Comparison of ENCODE assay signal across 13 cellular contexts in genomic region chr16:81609323-81609892, GRCh38.
DNase-seq lines count a peak whose midpoint lies in the region; ATAC-seq, FAIRE-seq and TF ChIP-seq lines count a peak whose summit lies in the region.
"Had no signal": no experiment of that assay in that cellular context is flagged by ENCODE, and none has a peak within 500 bp of the region (broad histone marks: within the 10 kb centered on the region; RNA-seq: fewer than 3 reads in every experiment).

No MANE protein-coding gene starts in this region.

- peak overlapping the region in 1 of 2 experiments; percentile 37 for H2BK12ac ChIP-seq in mesenchymal stem cell (ENCODE audit: low read length in 2 of 2)

- no peak overlapping the region for H2AFZ ChIP-seq in GM12878 (ENCODE audit: control insufficient read depth, low read depth, low read length)
- H2AFZ ChIP-seq in mesenchymal stem cell (ENCODE audit: low read depth, low read length), result no peak overlapping the region
- H2AFZ ChIP-seq: parathyroid adenoma had no signal

- WGBS in GM12878 (ENCODE audit: insufficient coverage, insufficient replicate concordance, low lambda C conversion rate, missing lambda C conversion rate), result 56% methylated on average over 11 of the region's 11 CpGs
- WGBS in mesenchymal stem cell, result 91% methylated on average over 11 of the region's 11 CpGs

- no TSS peak for BruUV-seq in GM12878 (replicated peaks; lab: Mats Ljungman, UMichigan)

- 0 out of 2 replicates have a peak, but pooled peaks cover 2% of the 10 kb centered on the region for H4K20me1 ChIP-seq in GM12878 (ENCODE audit: control insufficient read depth, insufficient read depth)

- no peak overlapping the region for H2BK120ac ChIP-seq in mesenchymal stem cell (ENCODE audit: low read depth, low read length)

- H3K9ac ChIP-seq in GM12878 (ENCODE audit: control insufficient read depth, insufficient read depth, low read length) (no peak overlapping the region), mesenchymal stem cell (ENCODE audit: low read length) (peak overlapping the region; percentile 36), stomach smooth muscle (ENCODE audit: low read length in 2 of 2) (no peak overlapping the region)
- H3K9ac ChIP-seq: parathyroid adenoma had no signal

- H3K79me2 ChIP-seq in GM12878 (ENCODE audit: control insufficient read depth, insufficient read depth, low read length), result no peaks in the 10 kb centered on the region

- no peak overlapping the region for H4K8ac ChIP-seq in mesenchymal stem cell (ENCODE audit: low read length)

- intact Hi-C loops in GM12878 (cut with micrococcal nuclease; ENCODE audit: unreplicated experiment), result loop anchor here (5.0 kb wide), 1 partner anchor 87 kb away; no protein-coding TSS in a partner anchor

- H3K79me1 ChIP-seq in mesenchymal stem cell (replicated peaks; ENCODE audit: low read length, poor library complexity, severe bottlenecking), result peaks cover 35% of the 10 kb centered on the region

- H3K27me3 ChIP-seq in GM12878 (replicated peaks in 1 of 2; ENCODE audit: control insufficient read depth in 2 of 2, insufficient read depth in 2 of 2, low read length in 1 of 2) (no peaks in the 10 kb centered on the region), mesenchymal stem cell (ENCODE audit: control insufficient read depth in 1 of 2, insufficient read depth in 1 of 2, low read length in 2 of 2) (peaks cover 0 to 3% of the 10 kb centered on the region in 2 experiments), stomach smooth muscle (ENCODE audit: control insufficient read depth in 1 of 2, insufficient read depth in 2 of 2, low read length in 2 of 2) (no peaks in the 10 kb centered on the region)
- H3K27me3 ChIP-seq: heart right ventricle had no signal

- in situ Hi-C loops in GM12878 (cut with MboI), result no loop called here

- TF ChIP-seq RAD21 in GM12878 (IDR thresholded peaks at IDR 0.05; ENCODE audit: insufficient read depth, low read depth, low read length), result no peak

- peak overlapping the region; percentile 89 for H2BK15ac ChIP-seq in mesenchymal stem cell (ENCODE audit: low read depth, poor library complexity, severe bottlenecking)

- SMC1A ChIA-PET in GM12878 (lab: Charles Lee; ENCODE audit: uncharacterized antibody, unreplicated experiment), result no interaction called here

- no peak overlapping the region for H3K18ac ChIP-seq in mesenchymal stem cell (ENCODE audit: low read depth in 1 of 2, low read length in 2 of 2)

- H3K36me3 ChIP-seq in HEK293 (ENCODE audit: control insufficient read depth in 2 of 2, insufficient read depth in 1 of 2, low read length in 2 of 2), result peaks cover 0 to 12% of the 10 kb centered on the region in 2 experiments; a peak in 1 of 3 replicates
- peaks cover 6 to 24% of the 10 kb centered on the region in 2 experiments; a peak in 3 of 4 replicates for H3K36me3 ChIP-seq in GM12878 (ENCODE audit: control insufficient read depth in 2 of 2, insufficient read depth in 2 of 2, low read length in 1 of 2)
- peaks cover 0 to 33% of the 10 kb centered on the region in 2 experiments for H3K36me3 ChIP-seq in mesenchymal stem cell (ENCODE audit: control insufficient read depth in 1 of 2, insufficient read depth in 2 of 2, low read depth in 1 of 2, low read length in 2 of 2)
- H3K36me3 ChIP-seq in stomach smooth muscle (ENCODE audit: control insufficient read depth in 2 of 2, insufficient read depth in 2 of 2, low read length in 2 of 2), result peaks cover 0 to 7% of the 10 kb centered on the region in 2 donors

- CTCF ChIA-PET in HEK293 (lab: Yijun Ruan, JAX), result interaction anchor here (0.6 kb wide), 1 partner anchor 157 kb away, joined by 3 read pairs; no protein-coding TSS in a partner anchor
- CTCF ChIA-PET in GM12878 (lab: Yijun Ruan, JAX), result interaction anchor here (1.3 kb wide), 1 partner anchor 13 kb away, joined by 4 read pairs; no protein-coding TSS in a partner anchor

- H3K4me2 ChIP-seq in GM12878 (ENCODE audit: control insufficient read depth, insufficient read depth) (no peak overlapping the region), mesenchymal stem cell (ENCODE audit: low read length, poor library complexity, severe bottlenecking) (no peak overlapping the region)

- DNase-seq in GM12878 (ENCODE audit: low read depth, low spot score), result no peak
- no peak for DNase-seq in mesenchymal stem cell
- DNase-seq in DMS53 treated with DMSO at 0.1 percent for 48 hours (lab: John Stamatoyannopoulos, UW; ENCODE audit: unreplicated experiment), result no peak
- DNase-seq in activated CD4-positive, CD25-positive, alpha-beta regulatory T cell treated with anti-CD3 and anti-CD28 coated beads, Interleukin-2, amount 50 U/mL, for 72 hours, result no peak
- DNase-seq: activated CD8-positive, alpha-beta memory T cell treated with anti-CD3 and anti-CD28 coated beads, Interleukin-2, amount 50 U/mL, for 4 hours; NCI-H1105 treated with DMSO at 0.1 percent for 48 hours; NCI-H526 treated with DMSO at 0.1 percent for 48 hours; stimulated activated CD4-positive, alpha-beta T cell treated with anti-CD3 and anti-CD28 coated beads, Interleukin-4, amount 100 ng/mL, for 24 hours had no signal

- no peak for TF ChIP-seq EP300 in GM12878 (IDR thresholded peaks at IDR 0.05; ENCODE audit: borderline replicate concordance in 1 of 2, control insufficient read depth in 1 of 2, low read depth in 2 of 2, low read length in 2 of 2)

- no peak overlapping the region for H3K4ac ChIP-seq in mesenchymal stem cell (ENCODE audit: low read depth in 1 of 2, low read length in 2 of 2)

- H3K14ac ChIP-seq in mesenchymal stem cell (ENCODE audit: low read length in 2 of 2), result peak overlapping the region in 1 of 2 experiments; percentile 4

- no peak overlapping the region for H3K27ac ChIP-seq in HEK293 (ENCODE audit: extremely low read depth, low read depth, low read length)
- H3K27ac ChIP-seq in GM12878 (ENCODE audit: control insufficient read depth, insufficient read depth), result no peak overlapping the region
- H3K27ac ChIP-seq in mesenchymal stem cell (ENCODE audit: low read length, poor library complexity, severe bottlenecking), result no peak overlapping the region
- H3K27ac ChIP-seq in stomach smooth muscle (ENCODE audit: low read length), result peak overlapping the region; percentile 49
- H3K27ac ChIP-seq: parathyroid adenoma had no signal

- RAD21 ChIA-PET in GM12878 (lab: Charles Lee; ENCODE audit: unreplicated experiment), result interaction anchor here (0.6 kb wide), 1 partner anchor 95 kb away, joined by 4 read pairs; no protein-coding TSS in a partner anchor

- H3K4me3 ChIP-seq in HEK293 (ENCODE audit: low read depth, low read length), result no peak overlapping the region
- no peak overlapping the region for H3K4me3 ChIP-seq in GM12878
- peak overlapping the region in 1 of 2 experiments; percentile 28 for H3K4me3 ChIP-seq in mesenchymal stem cell (ENCODE audit: insufficient read depth in 1 of 2, low read depth in 1 of 2, low read length in 2 of 2)
- peak overlapping the region in 1 of 2 donors; percentile 44 for H3K4me3 ChIP-seq in stomach smooth muscle (ENCODE audit: low read length in 2 of 2)

- TF ChIP-seq POLR2A in GM12878 (IDR thresholded peaks at IDR 0.05; ENCODE audit: low read depth, low read length), result no peak

- TF ChIP-seq CTCF in HEK293 (tag by site-specific recombination; IDR thresholded peaks at IDR 0.05), result no peak
- no peak for TF ChIP-seq CTCF in GM12878 (IDR thresholded peaks at IDR 0.05 in 2 of 3, conservative IDR thresholded peaks at IDR 0.05 in 1 of 3; ENCODE audit: control insufficient read depth in 2 of 3, extremely low read depth in 1 of 3, insufficient read depth in 1 of 3, low read depth in 3 of 3, low read length in 3 of 3)

- POLR2A ChIA-PET in HEK293 (lab: Yijun Ruan, JAX), result no interaction called here
- POLR2A ChIA-PET in GM12878 (lab: Charles Lee), result no interaction called here

- ATAC-seq in GM12878 (peak; percentile 20), GM18502 (IDR thresholded peaks at IDR 0.05; ENCODE audit: poor library complexity, unreplicated experiment) (no peak)

- H2BK5ac ChIP-seq in mesenchymal stem cell (ENCODE audit: low read depth, low read length, poor library complexity, severe bottlenecking), result no peak overlapping the region

- no peak overlapping the region for H2AK5ac ChIP-seq in mesenchymal stem cell (ENCODE audit: low read length, severe bottlenecking)

- H3K9me3 ChIP-seq in HEK293 (ENCODE audit: control insufficient read depth, insufficient read depth, low read depth, low read length) (no peaks in the 10 kb centered on the region), GM12878 (replicated peaks; ENCODE audit: control insufficient read depth, insufficient read depth, low read length) (no peaks in the 10 kb centered on the region), mesenchymal stem cell (ENCODE audit: control insufficient read depth, low read length) (no peaks in the 10 kb centered on the region), stomach smooth muscle (ENCODE audit: control insufficient read depth in 2 of 2, low read length in 2 of 2) (no peaks in the 10 kb centered on the region)
- H3K9me3 ChIP-seq: heart right ventricle had no signal

- no peak overlapping the region for H4K91ac ChIP-seq in mesenchymal stem cell (ENCODE audit: low read length)

- no peak for FAIRE-seq in GM12878 (lab: Jason Lieb, UNC)

- H3K4me1 ChIP-seq in HEK293 (ENCODE audit: control insufficient read depth, insufficient read depth, low read length) (no peaks in the 10 kb centered on the region), GM12878 (ENCODE audit: control insufficient read depth, insufficient read depth, low read length) (peaks cover 9% of the 10 kb centered on the region; the same call in 1 of the 2 replicates), mesenchymal stem cell (ENCODE audit: control insufficient read depth, insufficient read depth, low read depth, low read length) (peaks cover 22% of the 10 kb centered on the region), stomach smooth muscle (ENCODE audit: control insufficient read depth, insufficient read depth, low read length) (peaks cover 56% of the 10 kb centered on the region)
- H3K4me1 ChIP-seq: parathyroid adenoma had no signal

- no peak overlapping the region for H3K23ac ChIP-seq in mesenchymal stem cell (ENCODE audit: low read length in 2 of 2)

TF ChIP-seq in HEK293, 187 proteins besides CTCF, POLR2A, EP300 and RAD21:
- TF ChIP-seq SP7 (tag by site-specific recombination; IDR thresholded peaks at IDR 0.05) (no peak), ZFP3 (tag by site-specific recombination; IDR thresholded peaks at IDR 0.05; ENCODE audit: low read depth) (peak; percentile 70)
